In genomic region chr4:153153339-153153851, GRCh38 we compare ENCODE assay signal across 8 cellular contexts. TPM values are rescaled to one million over a fixed set of nuclear protein-coding genes. Genes with fewer than 3 reads are reported as not detected.
A peak's percentile ranks its signal among the peaks of the same experiment; 100 is the strongest.
DNase-seq lines count a peak whose midpoint lies in the region; ATAC-seq and TF ChIP-seq lines count a peak whose summit lies in the region.

No MANE protein-coding gene starts in this region.

- H3K9me3 ChIP-seq in PC-3 (ENCODE audit: low read length) (no peaks in the 10 kb centered on the region), neuron (ENCODE audit: low read length) (no peaks in the 10 kb centered on the region)

- no peaks in the 10 kb centered on the region for H3K9me2 ChIP-seq in PC-3 (replicated peaks; ENCODE audit: low read length)

- no peaks in the 10 kb centered on the region for H3F3A ChIP-seq in PC-3 (ENCODE audit: low read length, unreplicated experiment)

- POLR2A ChIA-PET in BJ (lab: Charles Lee) (no interaction called here), PC-3 (lab: Charles Lee; ENCODE audit: unreplicated experiment) (no interaction called here)

- peak overlapping the region; percentile 46 for H3K4me3 ChIP-seq in BJ (ENCODE audit: low read depth, low read length)
- peak overlapping the region; percentile 69 for H3K4me3 ChIP-seq in PC-3 (ENCODE audit: low read length)
- H3K4me3 ChIP-seq in neuron (ENCODE audit: low read length) = peak overlapping the region; percentile 68

- peak overlapping the region; percentile 90 for H3K4me2 ChIP-seq in PC-3 (ENCODE audit: low read length)

- H2AFZ ChIP-seq in PC-3 (ENCODE audit: low read length) (peak overlapping the region; percentile 91), neuron (ENCODE audit: low read depth, low read length) (peak overlapping the region; percentile 10)

- no peak for TF ChIP-seq CTCF in BJ (IDR thresholded peaks at IDR 0.05; ENCODE audit: insufficient read depth, low read depth, low read length)
- no peak for TF ChIP-seq CTCF in PC-3 (conservative IDR thresholded peaks at IDR 0.05; ENCODE audit: low read depth, low read length)
- peak; percentile 8 for TF ChIP-seq CTCF in foreskin keratinocyte (conservative IDR thresholded peaks at IDR 0.05)

- H3K79me2 ChIP-seq in PC-3 (ENCODE audit: low read length) = no peaks in the 10 kb centered on the region

- peak; percentile 48 for ATAC-seq in GM19043 (IDR thresholded peaks at IDR 0.05; ENCODE audit: low read depth, unreplicated experiment)
- peak; percentile 78 for ATAC-seq in HG03432 (IDR thresholded peaks at IDR 0.05; ENCODE audit: unreplicated experiment)
- ATAC-seq in PC-3 = peak; percentile 75
- ATAC-seq in foreskin keratinocyte = peak; percentile 55

- BruUV-seq in PC-3 (replicated peaks; lab: Mats Ljungman, UMichigan) = no TSS peak

- CTCF ChIA-PET in BJ (lab: Yijun Ruan, JAX) = interaction anchor here (1.2 to 1.4 kb wide), 2 partner anchors 11 to 481 kb away, joined by 3 read pairs; no protein-coding TSS in a partner anchor
- CTCF ChIA-PET in PC-3 (lab: Charles Lee) = no interaction called here

- H4K20me1 ChIP-seq in PC-3 (ENCODE audit: low read length) = no peaks in the 10 kb centered on the region

- intact Hi-C loops in PC-3 (cut with micrococcal nuclease) = no loop called here

- H3K4me1 ChIP-seq in PC-3 (ENCODE audit: insufficient read depth, low read length) (peaks cover 11% of the 10 kb centered on the region), foreskin keratinocyte (peaks cover 4% of the 10 kb centered on the region), neuron (ENCODE audit: insufficient read depth, low read length) (peaks cover 25% of the 10 kb centered on the region)

- DNase-seq in BJ (ENCODE audit: low read depth) (no peak), PC-3 (peak; percentile 19), foreskin keratinocyte (peak in 1 of 2 donors; percentile 25)
- peak; percentile 60 for DNase-seq in activated T-helper 9 cell treated with anti-CD3 and anti-CD28 coated beads, Interleukin-2, amount 50 U/mL, for 16 hours (ENCODE audit: low read depth)

- H3K36me3 ChIP-seq in BJ (ENCODE audit: control insufficient read depth, insufficient read depth, low read length) (no peaks in the 10 kb centered on the region), PC-3 (ENCODE audit: low read depth, low read length) (no peaks in the 10 kb centered on the region), neuron (ENCODE audit: insufficient read depth, low read length) (peaks cover 6% of the 10 kb centered on the region)

- H3K9ac ChIP-seq in PC-3 (ENCODE audit: low read length) = no peak overlapping the region; the same call in 1 of the 2 replicates

- H3K27ac ChIP-seq in PC-3 (ENCODE audit: low read length) = no peak overlapping the region
- H3K27ac ChIP-seq in foreskin keratinocyte = no peak overlapping the region
- peak overlapping the region; percentile 65 for H3K27ac ChIP-seq in temporal lobe (ENCODE audit: low read depth, low read length)

- H3K27me3 ChIP-seq in BJ (ENCODE audit: control insufficient read depth, insufficient read depth, low read length) (peaks cover 7% of the 10 kb centered on the region; the same call in 1 of the 2 replicates), PC-3 (ENCODE audit: low read length) (no peaks in the 10 kb centered on the region), foreskin keratinocyte (peaks cover 66% of the 10 kb centered on the region), neuron (ENCODE audit: insufficient read depth, low read length) (no peaks in the 10 kb centered on the region)

RNA-seq across cellular contexts. Expression of gene TRIM2, which starts 50.8 kb away (rescaled TPM):
- polyA plus RNA-seq in BJ (2011; rRNA removed) (24.5 and 34.1 TPM in 2 replicates), foreskin keratinocyte (0.91 and 1.8 TPM in 2 replicates)
- 59.0 and 97.6 TPM in 2 replicates for polyA minus RNA-seq in BJ (2011; rRNA and poly(A)+ RNA removed)
- total RNA-seq in PC-3 (2014; rRNA removed) (18.9 and 20.2 TPM in 2 replicates), foreskin keratinocyte (7.0 and 9.9 TPM in 2 replicates), temporal lobe (744 TPM)

Comparison
In these comparisons a context has a peak if more than half of its experiments do, and no peak if none do; other contexts are left out.
1. RNA of gene TRIM2, which starts 50.8 kb away (total RNA-seq): 744 TPM in temporal lobe (single experiment); 18.9 to 20.2 TPM in PC-3 and 7.0 to 9.9 TPM in foreskin keratinocyte; every median in the first group is over 10 times any median in the second.
2. Peak in every context shown above with its lines, with median percentiles within 50 percentile points of each other: H3K4me3 ChIP-seq and ATAC-seq.